Comparison of ENCODE assay signal across 16 cellular contexts in the genomic region with DNA sequence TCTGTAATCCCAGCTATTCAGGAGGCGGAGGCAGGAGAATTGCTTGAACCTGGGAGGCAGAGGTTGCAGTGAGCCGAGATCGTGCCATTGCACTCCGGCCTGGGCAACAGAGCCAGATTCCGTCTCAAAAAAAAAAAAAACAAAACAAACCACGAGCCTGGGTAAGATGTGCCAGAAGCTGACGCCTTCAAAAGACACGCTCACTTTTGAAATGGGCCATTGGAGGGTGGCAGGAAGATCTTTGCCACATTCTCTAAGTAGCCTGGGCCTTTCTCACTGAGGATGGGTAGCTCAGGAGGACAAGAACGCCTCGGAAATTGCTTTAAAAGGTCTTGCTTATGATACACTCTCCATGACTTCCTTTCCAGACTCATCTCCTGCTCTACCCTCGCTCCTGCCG.
A peak's percentile ranks its signal among the peaks of the same experiment; 100 is the strongest.
DNase-seq lines count a peak whose midpoint lies in the region; ATAC-seq and TF ChIP-seq lines count a peak whose summit lies in the region.
"Had no signal": no experiment of that assay in that cellular context is flagged by ENCODE, and none has a peak within 500 bp of the region (broad histone marks: within the 10 kb centered on the region; RNA-seq: fewer than 3 reads in every experiment).

No MANE protein-coding gene starts in this region.

- peak overlapping the region in 10 of 11 experiments; percentile 17 to 95 (median 52); a peak in 17 of 22 replicates for H3K4me2 ChIP-seq in BLaER1 treated with 17β-estradiol and CSF1 and Interleukin-3, amounts not matched to agents 10 nM and 100 nM

- WGBS in suprapubic skin: 60% methylated on average over 12 of the region's 12 CpGs
- WGBS in psoas muscle, 3 donors: 72 to 83% (median 78%) methylated on average over 11 to 12 of the region's 12 CpGs

- H3K4me1 ChIP-seq in BLaER1 treated with 17β-estradiol and CSF1 and Interleukin-3, amounts not matched to agents 10 nM and 100 nM: peaks cover 52 to 86% (median 68%) of the 10 kb centered on the region in 10 experiments
- peaks cover 49% of the 10 kb centered on the region for H3K4me1 ChIP-seq in suprapubic skin
- H3K4me1 ChIP-seq in psoas muscle: peaks cover 18% of the 10 kb centered on the region

- H3K27ac ChIP-seq in BLaER1 treated with 17β-estradiol and CSF1 and Interleukin-3, amounts not matched to agents 10 nM and 100 nM: peak overlapping the region in 3 of 11 experiments; percentile 2 to 29 (median 29); a peak in 2 of 22 replicates
- peak overlapping the region; percentile 52 for H3K27ac ChIP-seq in suprapubic skin
- H3K27ac ChIP-seq in psoas muscle: no peak overlapping the region

- no peak overlapping the region for H3K4me3 ChIP-seq in BLaER1 treated with 17β-estradiol and CSF1 and Interleukin-3, amounts not matched to agents 10 nM and 100 nM
- no peak overlapping the region for H3K4me3 ChIP-seq in suprapubic skin
- H3K4me3 ChIP-seq in psoas muscle: no peak overlapping the region

- POLR2A ChIA-PET in activated CD4-positive, alpha-beta T cell treated with anti-CD3 and anti-CD28 coated beads for 36 hours (lab: Charles Lee): no interaction called here

- peak overlapping the region in 5 of 11 experiments; percentile 7 to 39 (median 19); a peak in 3 of 22 replicates for H3K9ac ChIP-seq in BLaER1 treated with 17β-estradiol and CSF1 and Interleukin-3, amounts not matched to agents 10 nM and 100 nM

- H3K27ac Mint-ChIP-seq in T-helper 17 cell: peak overlapping the region; percentile 86
- no peak overlapping the region for H3K27ac Mint-ChIP-seq in activated CD4-positive, alpha-beta T cell treated with anti-CD3 and anti-CD28 coated beads for 36 hours
- H3K27ac Mint-ChIP-seq: B cell had no signal

- H3K4me3 Mint-ChIP-seq in T-helper 17 cell: no peak overlapping the region
- H3K4me3 Mint-ChIP-seq in activated CD4-positive, alpha-beta T cell treated with anti-CD3 and anti-CD28 coated beads for 36 hours: no peak overlapping the region
- H3K4me3 Mint-ChIP-seq: B cell; CD4-positive, alpha-beta memory T cell had no signal

- no peaks in the 10 kb centered on the region for H3K9me3 ChIP-seq in BLaER1 treated with 17β-estradiol and CSF1 and Interleukin-3, amounts not matched to agents 10 nM and 100 nM (replicated peaks in 1 of 11)
- H3K9me3 ChIP-seq in T-helper 17 cell (ENCODE audit: control insufficient read depth, low read length, poor library complexity, severe bottlenecking): no peaks in the 10 kb centered on the region
- no peaks in the 10 kb centered on the region for H3K9me3 ChIP-seq in suprapubic skin
- H3K9me3 ChIP-seq in psoas muscle: no peaks in the 10 kb centered on the region

- CTCF ChIA-PET in activated CD4-positive, alpha-beta T cell treated with anti-CD3 and anti-CD28 coated beads for 36 hours (lab: Charles Lee): interaction anchor here (0.6 to 1.0 kb wide), 3 partner anchors 69 to 281 kb away, joined by 3 to 4 read pairs (median 3); no protein-coding TSS in a partner anchor

- DNase-seq in T-helper 17 cell (no peak), suprapubic skin (ENCODE audit: low spot score in 2 of 2) (no peak), psoas muscle (no peak)
- no peak for DNase-seq in activated CD4-positive, alpha-beta T cell treated with anti-CD3 and anti-CD28 coated beads for 36 hours
- DNase-seq: C1 segment of cervical spinal cord; Calu3; CD4-positive, alpha-beta memory T cell; COR-L47; DMS53; DMS79 treated with DMSO at 0.1 percent for 48 hours; GF-D8 had no signal

- ATAC-seq in T-helper 17 cell (no peak), HG03039 (IDR thresholded peaks at IDR 0.05; ENCODE audit: unreplicated experiment) (no peak), psoas muscle (no peak), HG02571 (IDR thresholded peaks at IDR 0.05; ENCODE audit: unreplicated experiment) (no peak)
- no peak for ATAC-seq in activated CD4-positive, alpha-beta T cell treated with anti-CD3 and anti-CD28 coated beads for 36 hours
- ATAC-seq: HCT116 had no signal

- peaks cover 12% of the 10 kb centered on the region for H3K4me1 Mint-ChIP-seq in T-helper 17 cell
- peaks cover 18% of the 10 kb centered on the region for H3K4me1 Mint-ChIP-seq in activated CD4-positive, alpha-beta T cell treated with anti-CD3 and anti-CD28 coated beads for 36 hours

- no peak for TF ChIP-seq POLR2A in suprapubic skin (IDR thresholded peaks at IDR 0.05)

- H3K36me3 Mint-ChIP-seq in T-helper 17 cell (ENCODE audit: low read depth): no peaks in the 10 kb centered on the region
- no peaks in the 10 kb centered on the region for H3K36me3 Mint-ChIP-seq in activated CD4-positive, alpha-beta T cell treated with anti-CD3 and anti-CD28 coated beads for 36 hours (ENCODE audit: low read depth)

- no peaks in the 10 kb centered on the region for H3K27me3 ChIP-seq in BLaER1 treated with 17β-estradiol and CSF1 and Interleukin-3, amounts not matched to agents 10 nM and 100 nM
- no peaks in the 10 kb centered on the region for H3K27me3 ChIP-seq in suprapubic skin
- no peaks in the 10 kb centered on the region for H3K27me3 ChIP-seq in psoas muscle (ENCODE audit: insufficient read depth in 3 of 3, low read length in 2 of 3)

- no peaks in the 10 kb centered on the region for H3K27me3 Mint-ChIP-seq in T-helper 17 cell
- H3K27me3 Mint-ChIP-seq in activated CD4-positive, alpha-beta T cell treated with anti-CD3 and anti-CD28 coated beads for 36 hours: no peaks in the 10 kb centered on the region
- H3K27me3 Mint-ChIP-seq: B cell; CD4-positive, alpha-beta memory T cell had no signal

- H3K9me3 Mint-ChIP-seq in activated CD4-positive, alpha-beta T cell treated with anti-CD3 and anti-CD28 coated beads for 36 hours (ENCODE audit: low read depth): no peaks in the 10 kb centered on the region
- H3K9me3 Mint-ChIP-seq: CD4-positive, alpha-beta memory T cell had no signal

- peaks cover 0 to 24% (median 12%) of the 10 kb centered on the region in 11 experiments; a peak in 11 of 22 replicates for H3K36me3 ChIP-seq in BLaER1 treated with 17β-estradiol and CSF1 and Interleukin-3, amounts not matched to agents 10 nM and 100 nM
- no peaks in the 10 kb centered on the region for H3K36me3 ChIP-seq in suprapubic skin
- no peaks in the 10 kb centered on the region for H3K36me3 ChIP-seq in psoas muscle (ENCODE audit: insufficient read depth in 1 of 2, low read depth in 1 of 2)

- TF ChIP-seq EP300 in suprapubic skin (IDR thresholded peaks at IDR 0.05): no peak

- H4K20me1 ChIP-seq in BLaER1 treated with 17β-estradiol and CSF1 and Interleukin-3, amounts not matched to agents 10 nM and 100 nM: peaks cover 10 to 71% (median 45%) of the 10 kb centered on the region in 11 experiments; a peak in 19 of 22 replicates

- TF ChIP-seq CTCF in suprapubic skin (IDR thresholded peaks at IDR 0.05): no peak
- no peak for TF ChIP-seq CTCF in psoas muscle (IDR thresholded peaks at IDR 0.05)

- intact Hi-C loops in psoas muscle (cut with DNase I): loop anchor here (10.0 kb wide), 1 partner anchor 268 kb away; no protein-coding TSS in a partner anchor
- intact Hi-C loops in activated CD4-positive, alpha-beta T cell treated with anti-CD3 and anti-CD28 coated beads for 36 hours (cut with DNase I, micrococcal nuclease): no loop called here

Comparison
In these comparisons a context has a peak if more than half of its experiments do, and no peak if none do; other contexts are left out.
1. intact Hi-C loops: an anchor here in psoas muscle (10.0 kb wide); none called in activated CD4-positive, alpha-beta T cell treated with anti-CD3 and anti-CD28 coated beads for 36 hours.